Comparison of ENCODE assay signal across 24 cellular contexts in genomic region chr7:84744388-84744787, GRCh38.
DNase-seq lines count a peak whose midpoint lies in the region; FAIRE-seq and TF ChIP-seq lines count a peak whose summit lies in the region.
"Had no signal": no experiment of that assay in that cellular context is flagged by ENCODE, and none has a peak within 500 bp of the region (broad histone marks: within the 10 kb centered on the region; RNA-seq: fewer than 3 reads in every experiment).

No MANE protein-coding gene starts in this region.

- no peak for TF ChIP-seq CTCF in fibroblast of villous mesenchyme (IDR thresholded peaks at IDR 0.05; ENCODE audit: insufficient read depth, low read depth, low read length)

- FAIRE-seq in HTR-8/SVneo (lab: Jason Lieb, UNC), result no peak
- FAIRE-seq: H1 had no signal

- DNase-seq in GM04503 (ENCODE audit: low read depth) (peak; percentile 52), astrocyte of the hippocampus (ENCODE audit: low read depth, low spot score) (peak; percentile 4), fibroblast of villous mesenchyme (ENCODE audit: low read depth) (peak; percentile 44), renal cortical epithelial cell (ENCODE audit: low read depth) (peak; percentile 39), AML-193 (lab: John Stamatoyannopoulos, UW) (no peak), NCI-H1105 treated with DMSO at 0.1 percent for 48 hours (lab: John Stamatoyannopoulos, UW) (no peak), HTR-8/SVneo (ENCODE audit: insufficient read length, low spot score) (no peak)
- DNase-seq: activated gamma-delta T cell treated with Interleukin-2 at 50 U/mL for 16 hours; CD8-positive, alpha-beta memory T cell; DMS53; foreskin keratinocyte; GDM1; left ventricle myocardium inferior; midbrain; NCI-H1048; NCI-H2029; NCI-H2227 treated with DMSO at 0.1 percent for 48 hours; posterior cingulate gyrus; sigmoid colon; stomach; tibial artery had no signal

- H3K4me3 ChIP-seq in fibroblast of villous mesenchyme (ENCODE audit: low read depth, low read length), result no peak overlapping the region
- H3K4me3 ChIP-seq: breast epithelium, left ventricle myocardium inferior, sigmoid colon, SJSA1, stomach, tibial artery had no signal

Comparison
In these comparisons a context has a peak if more than half of its experiments do, and no peak if none do; other contexts are left out.
1. DNase-seq: peak in GM04503 (single experiment), astrocyte of the hippocampus (single experiment), fibroblast of villous mesenchyme (single experiment) and renal cortical epithelial cell (single experiment); none in AML-193 (0 of 2), NCI-H1105 treated with DMSO at 0.1 percent for 48 hours (single experiment) and HTR-8/SVneo (single experiment).